In genomic region chr10:86203162-86203905, GRCh38 we compare ENCODE assay signal across 10 cellular contexts.
DNase-seq lines count a peak whose midpoint lies in the region; ATAC-seq and TF ChIP-seq lines count a peak whose summit lies in the region.
"Had no signal": no experiment of that assay in that cellular context is flagged by ENCODE, and none has a peak within 500 bp of the region (broad histone marks: within the 10 kb centered on the region; RNA-seq: fewer than 3 reads in every experiment).

No MANE protein-coding gene starts in this region.

- TF ChIP-seq CTCF in psoas muscle (IDR thresholded peaks at IDR 0.05): no peak
- TF ChIP-seq CTCF in WERI-Rb-1 (IDR thresholded peaks at IDR 0.05; ENCODE audit: low read depth, low read length): no peak

- intact Hi-C loops in psoas muscle (cut with DNase I): no loop called here

- peaks cover 9% of the 10 kb centered on the region for H3K27me3 Mint-ChIP-seq in stimulated activated naive CD8-positive, alpha-beta T cell treated with anti-CD3 and anti-CD28 coated beads, Interleukin-15, amount 100 ng/mL, for 72 hours

- H3K36me3 ChIP-seq in psoas muscle (ENCODE audit: insufficient read depth in 1 of 2, low read depth in 1 of 2) (no peaks in the 10 kb centered on the region), WERI-Rb-1 (no peaks in the 10 kb centered on the region)
- H3K36me3 ChIP-seq: transverse colon had no signal

- H3K27ac ChIP-seq in psoas muscle (no peak overlapping the region), WERI-Rb-1 (no peak overlapping the region)
- H3K27ac ChIP-seq: transverse colon had no signal

- WGBS in psoas muscle, 3 donors: 43 to 50% (median 50%) methylated on average over 11 of the region's 11 CpGs

- H3K9me3 Mint-ChIP-seq in stimulated activated naive CD8-positive, alpha-beta T cell treated with anti-CD3 and anti-CD28 coated beads, Interleukin-15, amount 100 ng/mL, for 72 hours: no peaks in the 10 kb centered on the region

- no peak overlapping the region for H3K27ac Mint-ChIP-seq in stimulated activated naive CD8-positive, alpha-beta T cell treated with anti-CD3 and anti-CD28 coated beads, Interleukin-15, amount 100 ng/mL, for 72 hours

- no peak for ATAC-seq in stimulated activated naive CD8-positive, alpha-beta T cell treated with anti-CD3 and anti-CD28 coated beads, Interleukin-15, Interleukin-2, amounts not matched to agents 100 U/mL and 50 U/mL, for 24 hours
- ATAC-seq in stimulated activated naive CD8-positive, alpha-beta T cell treated with anti-CD3 and anti-CD28 coated beads, Interleukin-15, amount 100 ng/mL, for 72 hours: no peak
- no peak for ATAC-seq in psoas muscle
- no peak for ATAC-seq in HG02884 (IDR thresholded peaks at IDR 0.05; ENCODE audit: unreplicated experiment)

- H3K4me1 ChIP-seq in psoas muscle: no peaks in the 10 kb centered on the region
- H3K4me1 ChIP-seq: transverse colon had no signal

- no peak overlapping the region for H3K4me3 ChIP-seq in psoas muscle
- no peak overlapping the region for H3K4me3 ChIP-seq in WERI-Rb-1 (ENCODE audit: low read depth, low read length)
- H3K4me3 ChIP-seq: dorsolateral prefrontal cortex, transverse colon had no signal

- H3K27me3 ChIP-seq in psoas muscle (ENCODE audit: insufficient read depth in 3 of 3, low read length in 2 of 3) (no peaks in the 10 kb centered on the region), WERI-Rb-1 (ENCODE audit: insufficient read depth, low read depth, severe bottlenecking) (no peaks in the 10 kb centered on the region)
- H3K27me3 ChIP-seq: dorsolateral prefrontal cortex, transverse colon had no signal

- peak; percentile 25 for DNase-seq in stimulated activated naive CD8-positive, alpha-beta T cell treated with anti-CD3 and anti-CD28 coated beads, Interleukin-15, Interleukin-2, amounts not matched to agents 100 U/mL and 50 U/mL, for 24 hours
- DNase-seq in stimulated activated naive CD8-positive, alpha-beta T cell treated with anti-CD3 and anti-CD28 coated beads, Interleukin-15, amount 100 ng/mL, for 72 hours: no peak
- peak; percentile 46 for DNase-seq in RPMI8226
- peak; percentile 17 for DNase-seq in iPS DF 19.7 (ENCODE audit: low read depth, low spot score)
- no peak for DNase-seq in psoas muscle
- DNase-seq in NCI-H146 treated with DMSO at 0.1 percent for 48 hours (lab: John Stamatoyannopoulos, UW; ENCODE audit: unreplicated experiment): no peak
- no peak for DNase-seq in WERI-Rb-1
- DNase-seq: transverse colon had no signal

- no peaks in the 10 kb centered on the region for H3K4me1 Mint-ChIP-seq in stimulated activated naive CD8-positive, alpha-beta T cell treated with anti-CD3 and anti-CD28 coated beads, Interleukin-15, amount 100 ng/mL, for 72 hours

- no peak overlapping the region for H3K4me3 Mint-ChIP-seq in stimulated activated naive CD8-positive, alpha-beta T cell treated with anti-CD3 and anti-CD28 coated beads, Interleukin-15, amount 100 ng/mL, for 72 hours

- H3K9me3 ChIP-seq in psoas muscle (no peaks in the 10 kb centered on the region), WERI-Rb-1 (ENCODE audit: severe bottlenecking) (no peaks in the 10 kb centered on the region)
- H3K9me3 ChIP-seq: transverse colon had no signal

Comparison
In these comparisons a context has a peak if more than half of its experiments do, and no peak if none do; other contexts are left out.
1. DNase-seq: peak in stimulated activated naive CD8-positive, alpha-beta T cell treated with anti-CD3 and anti-CD28 coated beads, Interleukin-15, Interleukin-2, amounts not matched to agents 100 U/mL and 50 U/mL, for 24 hours (single experiment), RPMI8226 (single experiment) and iPS DF 19.7 (single experiment); none in stimulated activated naive CD8-positive, alpha-beta T cell treated with anti-CD3 and anti-CD28 coated beads, Interleukin-15, amount 100 ng/mL, for 72 hours (0 of 2), psoas muscle (0 of 2), NCI-H146 treated with DMSO at 0.1 percent for 48 hours (single experiment) and WERI-Rb-1 (single experiment).